1 cellular context compared by ENCODE assay signal in genomic region chr2:32632089-32632488, GRCh38.
TF ChIP-seq lines count a peak whose summit lies in the region.

No MANE protein-coding gene starts in this region.

TF ChIP-seq in GM12878, 131 proteins besides CTCF, POLR2A, EP300 and RAD21 (continued from another document):
- no peak for TF ChIP-seq EZH2 (IDR thresholded peaks at IDR 0.05; ENCODE audit: borderline replicate concordance, control insufficient read depth, low read depth, low read length)
- TF ChIP-seq MTA2 (IDR thresholded peaks at IDR 0.05; ENCODE audit: low read depth), result no peak
- TF ChIP-seq POLR2AphosphoS2 (IDR thresholded peaks at IDR 0.05; ENCODE audit: low read depth, low read length), result no peak
- TF ChIP-seq ATF3 (IDR thresholded peaks at IDR 0.05; ENCODE audit: borderline replicate concordance, extremely low read depth, low read depth, low read length), result no peak
- no peak for TF ChIP-seq GABPA (IDR thresholded peaks at IDR 0.05; ENCODE audit: low read depth)
- TF ChIP-seq CBFB (IDR thresholded peaks at IDR 0.05; ENCODE audit: low read depth), result no peak
- no peak for TF ChIP-seq EGR1 (IDR thresholded peaks at IDR 0.05; ENCODE audit: borderline replicate concordance in 1 of 2, low read depth in 2 of 2, low read length in 2 of 2)
- no peak for TF ChIP-seq RELA (IDR thresholded peaks at IDR 0.05; ENCODE audit: borderline replicate concordance, partially characterized antibody)
- no peak for TF ChIP-seq USF1 (IDR thresholded peaks at IDR 0.05; ENCODE audit: borderline replicate concordance, extremely low read length, insufficient read depth, low read depth, low read length)
